8 cellular contexts compared by ENCODE assay signal in genomic region chr9:21153688-21154608, GRCh38. TPM values are rescaled to one million over a fixed set of nuclear protein-coding genes. Genes with fewer than 3 reads are reported as not detected.
DNase-seq lines count a peak whose midpoint lies in the region; ATAC-seq, FAIRE-seq and TF ChIP-seq lines count a peak whose summit lies in the region.

No MANE protein-coding gene starts in this region.

- H3K27ac ChIP-seq in SK-N-MC: no peak overlapping the region

- peak overlapping the region; percentile 28; the same call in 1 of the 2 replicates for H3K4me3 ChIP-seq in SK-N-MC

- peak; percentile 54 for TF ChIP-seq CTCF in GM10266 (IDR thresholded peaks at IDR 0.05; ENCODE audit: control insufficient read depth, insufficient read depth, low read depth, missing control alignments)

- no peak overlapping the region for H3K9ac ChIP-seq in SK-N-MC (ENCODE audit: insufficient read length)

- DNase-seq in GM10266 (ENCODE audit: extremely low spot score) (peak; percentile 40), SK-N-MC (ENCODE audit: low read depth, low spot score) (peak; percentile 18), left ventricle myocardium superior (no peak), urothelium cell line (ENCODE audit: low spot score) (peak; percentile 26), NCI-H2196 treated with DMSO at 0.1 percent for 48 hours (lab: John Stamatoyannopoulos, UW; ENCODE audit: unreplicated experiment) (no peak)
- DNase-seq in stimulated activated CD4-positive, alpha-beta T cell treated with anti-CD3 and anti-CD28 coated beads, Interleukin-2, amount 100 ng/mL, for 48 hours: no peak

- intact Hi-C loops in left ventricle myocardium superior (cut with micrococcal nuclease): no loop called here

- ATAC-seq in GM21367 (IDR thresholded peaks at IDR 0.05; ENCODE audit: unreplicated experiment) (peak; percentile 93), HG03521 (IDR thresholded peaks at IDR 0.05; ENCODE audit: unreplicated experiment) (peak; percentile 74), left ventricle myocardium superior (peak; percentile 31)

- FAIRE-seq in urothelium cell line (lab: Jason Lieb, UNC): no peak

- no peaks in the 10 kb centered on the region for H3K9me3 ChIP-seq in SK-N-MC (ENCODE audit: low read depth, low read length)

- no peaks in the 10 kb centered on the region for H3K36me3 ChIP-seq in SK-N-MC (ENCODE audit: insufficient read depth, low read length)

RNA-seq across cellular contexts. Expression of gene IFNW1, which starts 12.3 kb away (rescaled TPM):
- not detected for total RNA-seq in left ventricle myocardium superior

RNA-seq across cellular contexts. Expression of gene IFNA21, which starts 12.5 kb away (rescaled TPM):
- not detected for total RNA-seq in left ventricle myocardium superior

RNA-seq across cellular contexts. Expression of gene IFNA4, which starts 33.4 kb away (rescaled TPM):
- not detected for total RNA-seq in left ventricle myocardium superior

RNA-seq across cellular contexts. Expression of gene IFNA7, which starts 48.1 kb away (rescaled TPM):
- total RNA-seq in left ventricle myocardium superior: not detected

RNA-seq across cellular contexts. Expression of gene IFNA10, which starts 53.0 kb away (rescaled TPM):
- total RNA-seq in left ventricle myocardium superior: not detected

Comparison
In these comparisons a context has a peak if more than half of its experiments do, and no peak if none do; other contexts are left out.
1. DNase-seq: peak in GM10266 (single experiment), SK-N-MC (single experiment) and urothelium cell line (single experiment); none in left ventricle myocardium superior (single experiment), stimulated activated CD4-positive, alpha-beta T cell treated with anti-CD3 and anti-CD28 coated beads, Interleukin-2, amount 100 ng/mL, for 48 hours (0 of 2) and NCI-H2196 treated with DMSO at 0.1 percent for 48 hours (single experiment).
2. ATAC-seq: peak in every context shown above with its lines; median percentile 93 in GM21367; 74 in HG03521; 31 in left ventricle myocardium superior.